6 cellular contexts compared by ENCODE assay signal in genomic region chr9:87929152-87929551, GRCh38. TPM values are rescaled to one million over a fixed set of nuclear protein-coding genes. Genes with fewer than 3 reads are reported as not detected.
"Had no signal": no experiment of that assay in that cellular context is flagged by ENCODE, and none has a peak within 500 bp of the region (broad histone marks: within the 10 kb centered on the region; RNA-seq: fewer than 3 reads in every experiment).

No MANE protein-coding gene starts in this region.

RNA-seq across cellular contexts. Expression of gene SPATA31C1, which starts 11.4 kb away (rescaled TPM):
- total RNA-seq: HepG2, HT-29, HT1080, IMR-90 had no signal
- polyA plus RNA-seq: HepG2, IgD-negative memory B cell, IMR-90 had no signal

RNA-seq across cellular contexts. Expression of gene CDK20, which starts 45.2 kb away (rescaled TPM):
- total RNA-seq: HepG2 had no signal
- polyA plus RNA-seq: HepG2 had no signal

RNA-seq across cellular contexts. Expression of gene SPATA31E1, which starts 46.5 kb away (rescaled TPM):
- total RNA-seq: HepG2, HT-29, HT1080, IMR-90, K562 had no signal
- polyA plus RNA-seq: HepG2, IgD-negative memory B cell, K562 had no signal
